In the genomic region with DNA sequence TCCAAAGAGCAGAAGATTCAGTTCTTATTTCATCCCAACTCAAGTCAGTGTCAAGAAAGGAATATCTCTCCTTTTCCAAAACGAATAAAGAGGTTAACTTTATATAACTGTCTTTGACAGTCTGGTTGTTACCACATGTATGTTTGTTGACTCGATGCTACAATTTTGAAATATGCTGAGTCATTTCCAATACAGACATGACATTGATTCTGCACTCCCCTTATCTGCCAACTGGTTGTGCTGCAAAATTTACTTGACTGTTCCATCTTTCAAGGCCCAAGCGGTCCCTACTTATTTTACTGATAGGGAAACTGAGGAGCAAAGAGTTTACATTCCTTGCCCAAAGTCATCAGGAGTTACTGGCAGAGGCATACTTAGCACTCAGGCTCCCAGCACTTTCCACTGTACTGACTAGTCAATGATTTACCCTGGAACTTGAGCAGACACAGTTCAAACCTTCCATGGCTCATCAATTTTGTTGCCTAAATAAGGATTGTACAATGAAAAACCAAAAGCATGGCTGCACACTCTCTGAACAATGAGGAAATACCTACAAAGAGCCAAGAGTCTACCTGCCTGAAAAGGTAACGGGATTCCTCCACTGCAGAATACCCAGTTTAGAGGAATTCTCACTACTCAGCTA, we compare ENCODE assay signal across 16 cellular contexts. TPM values are rescaled to one million over a fixed set of nuclear protein-coding genes. Genes with fewer than 3 reads are reported as not detected.
A peak's percentile ranks its signal among the peaks of the same experiment; 100 is the strongest.
DNase-seq lines count a peak whose midpoint lies in the region; ATAC-seq, FAIRE-seq and TF ChIP-seq lines count a peak whose summit lies in the region.
"Had no signal": no experiment of that assay in that cellular context is flagged by ENCODE, and none has a peak within 500 bp of the region (broad histone marks: within the 10 kb centered on the region; RNA-seq: fewer than 3 reads in every experiment).

No MANE protein-coding gene starts in this region.

- H3K4me3 ChIP-seq in A549, result no peak overlapping the region
- H3K4me3 ChIP-seq in adrenal gland, result no peak overlapping the region
- H3K4me3 ChIP-seq: HAP-1, smooth muscle cell, upper lobe of right lung had no signal

- WGBS in A549 (ENCODE audit: missing lambda C conversion rate), result 57% methylated on average over 4 of the region's 4 CpGs
- 53 to 62% (median 56%) methylated on average over 4 of the region's 4 CpGs for WGBS in adrenal gland, 4 donors

- TF ChIP-seq CTCF in A549 (IDR thresholded peaks at IDR 0.05) (no peak), adrenal gland (IDR thresholded peaks at IDR 0.05) (no peak)

- H3K4me2 ChIP-seq in A549, result peak overlapping the region; percentile 65
- H3K4me2 ChIP-seq: smooth muscle cell had no signal

- intact Hi-C loops in adrenal gland (cut with DNase I), result no loop called here
- intact Hi-C loops in left colon (cut with DNase I, micrococcal nuclease), result no loop called here

- ATAC-seq in A549, result peak in 1 of 2 experiments; percentile 47; a peak in 2 of 6 replicates
- ATAC-seq in GM19438 (IDR thresholded peaks at IDR 0.05; ENCODE audit: low read depth, unreplicated experiment), result peak; percentile 76
- peak; percentile 61 for ATAC-seq in left colon
- ATAC-seq in GM18870 (IDR thresholded peaks at IDR 0.05; ENCODE audit: unreplicated experiment), result no peak
- no peak for ATAC-seq in GM18868 (IDR thresholded peaks at IDR 0.05; ENCODE audit: unreplicated experiment)
- ATAC-seq: effector memory CD8-positive, alpha-beta T cell; upper lobe of right lung had no signal

- TF ChIP-seq POLR2A in A549 (IDR thresholded peaks at IDR 0.05; ENCODE audit: low read length) (no peak), adrenal gland (IDR thresholded peaks at IDR 0.05) (no peak)

- CTCF ChIA-PET in A549 (lab: Yijun Ruan, JAX), result interaction anchor here (2.0 kb wide), 1 partner anchor 54 kb away, joined by 5 read pairs; no protein-coding TSS in a partner anchor

- POLR2A ChIA-PET in A549 (lab: Yijun Ruan, JAX), result no interaction called here

- H3K9me3 ChIP-seq in A549, result no peaks in the 10 kb centered on the region; the same call in 2 of the 3 replicates
- H3K9me3 ChIP-seq in adrenal gland (replicated peaks in 1 of 3), result no peaks in the 10 kb centered on the region
- H3K9me3 ChIP-seq: HAP-1, upper lobe of right lung had no signal

- peaks cover 0 to 7% of the 10 kb centered on the region in 2 donors for H3K36me3 ChIP-seq in adrenal gland (replicated peaks in 1 of 2)
- H3K36me3 ChIP-seq: HAP-1 had no signal

- no peak for FAIRE-seq in A549 (lab: Jason Lieb, UNC)

- no peak for TF ChIP-seq RAD21 in A549 (conservative IDR thresholded peaks at IDR 0.05 in 1 of 2, IDR thresholded peaks at IDR 0.05 in 1 of 2)

- peaks cover 47% of the 10 kb centered on the region for H3K4me1 ChIP-seq in A549
- H3K4me1 ChIP-seq in adrenal gland (replicated peaks in 1 of 2), result peaks cover 38 to 58% of the 10 kb centered on the region in 2 donors
- H3K4me1 ChIP-seq: HAP-1 had no signal

- no peak for TF ChIP-seq EP300 in A549 (IDR thresholded peaks at IDR 0.05)

- peak in 1 of 2 experiments; percentile 20 for DNase-seq in A549 (ENCODE audit: low read depth in 1 of 2, low spot score in 1 of 2)
- no peak for DNase-seq in adrenal gland
- DNase-seq in left colon, result no peak
- DNase-seq in GDM1 (lab: John Stamatoyannopoulos, UW), result no peak
- no peak for DNase-seq in NCI-H2029 (lab: John Stamatoyannopoulos, UW)
- DNase-seq: AML-193; effector memory CD8-positive, alpha-beta T cell; Karpas-422; naive B cell; NCI-H2107; upper lobe of right lung had no signal

- no peaks in the 10 kb centered on the region for H3K27me3 ChIP-seq in adrenal gland
- H3K27me3 ChIP-seq: upper lobe of right lung had no signal

- peak overlapping the region; percentile 70 to 74 for H3K27ac ChIP-seq in A549
- peak overlapping the region in 4 of 5 donors; percentile 50 to 78 (median 66) for H3K27ac ChIP-seq in adrenal gland
- H3K27ac ChIP-seq: upper lobe of right lung had no signal

TF ChIP-seq in A549, 52 proteins besides CTCF, POLR2A, EP300 and RAD21:
- TF ChIP-seq FOXS1 (CRISPR knock-in tag; IDR thresholded peaks at IDR 0.05) (no peak), CHD2 (IDR thresholded peaks at IDR 0.05; ENCODE audit: low read length, partially characterized antibody) (no peak), RNF2 (IDR thresholded peaks at IDR 0.05; ENCODE audit: borderline replicate concordance, low read depth) (no peak), JUNB (IDR thresholded peaks at IDR 0.05) (no peak), NFE2L2 (conservative IDR thresholded peaks at IDR 0.05; ENCODE audit: low read length) (peak; percentile 99), BHLHE40 (IDR thresholded peaks at IDR 0.05; ENCODE audit: low read depth, low read length) (no peak), MAFK (IDR thresholded peaks at IDR 0.05; ENCODE audit: partially characterized antibody) (peak; percentile 98), ATOH8 (CRISPR knock-in tag; IDR thresholded peaks at IDR 0.05; ENCODE audit: low read depth) (no peak), TP53 (CRISPR knock-in tag; IDR thresholded peaks at IDR 0.05) (no peak), ESRRA (IDR thresholded peaks at IDR 0.05; ENCODE audit: borderline replicate concordance, low read length) (no peak), FOSL2 (IDR thresholded peaks at IDR 0.05) (no peak), FOSL2 (CRISPR knock-in tag; IDR thresholded peaks at IDR 0.05) (0 out of 2 replicates have a peak, but pooled peaks have one; percentile 15), MAZ (IDR thresholded peaks at IDR 0.05; ENCODE audit: borderline replicate concordance, low read depth, low read length) (no peak), CBX8 (IDR thresholded peaks at IDR 0.05) (no peak), JUN (IDR thresholded peaks at IDR 0.05) (no peak), POLR2AphosphoS2 (conservative IDR thresholded peaks at IDR 0.05; ENCODE audit: low read length) (no peak), HEYL (CRISPR knock-in tag; IDR thresholded peaks at IDR 0.05) (no peak)
- TF ChIP-seq, protein P1, sequence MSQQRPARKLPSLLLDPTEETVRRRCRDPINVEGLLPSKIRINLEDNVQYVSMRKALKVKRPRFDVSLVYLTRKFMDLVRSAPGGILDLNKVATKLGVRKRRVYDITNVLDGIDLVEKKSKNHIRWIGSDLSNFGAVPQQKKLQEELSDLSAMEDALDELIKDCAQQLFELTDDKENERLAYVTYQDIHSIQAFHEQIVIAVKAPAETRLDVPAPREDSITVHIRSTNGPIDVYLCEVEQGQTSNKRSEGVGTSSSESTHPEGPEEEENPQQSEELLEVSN (IDR thresholded peaks at IDR 0.05; ENCODE audit: borderline replicate concordance, low read depth), result no peak
- TF ChIP-seq, protein P2, sequence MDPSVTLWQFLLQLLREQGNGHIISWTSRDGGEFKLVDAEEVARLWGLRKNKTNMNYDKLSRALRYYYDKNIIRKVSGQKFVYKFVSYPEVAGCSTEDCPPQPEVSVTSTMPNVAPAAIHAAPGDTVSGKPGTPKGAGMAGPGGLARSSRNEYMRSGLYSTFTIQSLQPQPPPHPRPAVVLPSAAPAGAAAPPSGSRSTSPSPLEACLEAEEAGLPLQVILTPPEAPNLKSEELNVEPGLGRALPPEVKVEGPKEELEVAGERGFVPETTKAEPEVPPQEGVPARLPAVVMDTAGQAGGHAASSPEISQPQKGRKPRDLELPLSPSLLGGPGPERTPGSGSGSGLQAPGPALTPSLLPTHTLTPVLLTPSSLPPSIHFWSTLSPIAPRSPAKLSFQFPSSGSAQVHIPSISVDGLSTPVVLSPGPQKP (IDR thresholded peaks at IDR 0.05; ENCODE audit: low read depth, low read length), result no peak
- TF ChIP-seq, protein P3, sequence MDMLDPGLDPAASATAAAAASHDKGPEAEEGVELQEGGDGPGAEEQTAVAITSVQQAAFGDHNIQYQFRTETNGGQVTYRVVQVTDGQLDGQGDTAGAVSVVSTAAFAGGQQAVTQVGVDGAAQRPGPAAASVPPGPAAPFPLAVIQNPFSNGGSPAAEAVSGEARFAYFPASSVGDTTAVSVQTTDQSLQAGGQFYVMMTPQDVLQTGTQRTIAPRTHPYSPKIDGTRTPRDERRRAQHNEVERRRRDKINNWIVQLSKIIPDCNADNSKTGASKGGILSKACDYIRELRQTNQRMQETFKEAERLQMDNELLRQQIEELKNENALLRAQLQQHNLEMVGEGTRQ (IDR thresholded peaks at IDR 0.05), result no peak

RNA-seq across cellular contexts. Expression of gene ABLIM1, which starts 52.8 kb away (rescaled TPM):
- polyA plus RNA-seq in A549 (2011; rRNA removed), result 70.2 and 77.8 TPM in 2 replicates
- 11.6 and 14.7 TPM in 2 replicates for polyA plus RNA-seq in A549 (2012; cell fraction: cytosol; rRNA removed)
- polyA plus RNA-seq in A549 (2012; cell fraction: nucleus; rRNA removed), result 9.7 and 12.1 TPM in 2 replicates
- 21.4 to 23.2 TPM (median 22.0 TPM) in 3 replicates for polyA plus RNA-seq in A549 (2017; fragmentation: RNase III; extraction: RNeasy Plus Mini Kit Qiagen cat#74134 plus additional on column Dnase treatment)
- 114 and 167 TPM in 2 replicates for polyA minus RNA-seq in A549 (2011; rRNA and poly(A)+ RNA removed)
- total RNA-seq in adrenal gland, result 100 to 1,000 TPM in 7 of 8 donors, 10 to 100 TPM in 1; 75.0 to 430 (median 307) TPM
- 10 to 100 TPM; 42.9 to 74.5 (median 72.4) TPM for polyA plus RNA-seq in adrenal gland
- total RNA-seq in left colon, result 100 to 1,000 TPM; 107 to 118 TPM

Comparison
In these comparisons a context has a peak if more than half of its experiments do, and no peak if none do; other contexts are left out.
1. ATAC-seq: peak in GM19438 (single experiment) and left colon (single experiment); none in GM18870 (single experiment) and GM18868 (single experiment).